Comparison of ENCODE assay signal across 16 cellular contexts in genomic region chr19:54156490-54156889, GRCh38.
"Had no signal": no experiment of that assay in that cellular context is flagged by ENCODE, and none has a peak within 500 bp of the region (broad histone marks: within the 10 kb centered on the region; RNA-seq: fewer than 3 reads in every experiment).

No MANE protein-coding gene starts in this region.

- H3K27me3 ChIP-seq: colonic mucosa, neutrophil, right atrium auricular region, transverse colon had no signal

- H3K4me3 ChIP-seq: colonic mucosa, lung, right atrium auricular region, smooth muscle cell, transverse colon had no signal

- H3K9me3 ChIP-seq: colonic mucosa, neutrophil, right atrium auricular region, transverse colon had no signal

- DNase-seq: activated CD4-positive, alpha-beta T cell treated with anti-CD3 and anti-CD28 coated beads for 48 hours; activated effector memory CD4-positive, alpha-beta T cell treated with anti-CD3 and anti-CD28 coated beads, Interleukin-2, amount 50 U/mL, for 16 hours; caudate nucleus; colonic mucosa; effector CD8-positive, alpha-beta T cell; foreskin melanocyte; head of caudate nucleus; left cardiac atrium; midbrain; T1000; transverse colon; WERI-Rb-1 had no signal

- ATAC-seq: left cardiac atrium had no signal

- H3K4me2 ChIP-seq: smooth muscle cell had no signal

- H3K27ac ChIP-seq: colonic mucosa, neutrophil, right atrium auricular region, transverse colon, WERI-Rb-1 had no signal
